13 cellular contexts compared by ENCODE assay signal in the genomic region with DNA sequence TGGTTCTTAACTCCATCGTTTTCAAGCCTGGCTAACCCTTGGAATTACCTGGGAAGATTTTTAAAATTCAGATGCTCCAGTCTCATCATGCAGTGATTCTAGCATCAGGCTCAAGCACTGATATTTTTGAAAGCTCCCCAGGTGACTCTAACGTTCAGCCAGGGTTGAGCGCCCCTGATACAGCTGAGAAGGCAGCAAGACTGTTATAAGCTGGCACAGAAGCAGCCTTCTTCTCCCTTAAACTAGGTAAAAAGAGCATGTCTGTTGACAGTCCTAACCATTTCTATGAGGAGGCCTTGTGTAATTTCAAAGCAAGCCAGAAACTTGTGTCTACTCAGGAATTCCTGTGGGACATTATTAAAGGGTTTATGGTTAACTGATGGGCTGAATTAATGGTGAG.
DNase-seq lines count a peak whose midpoint lies in the region; ATAC-seq and TF ChIP-seq lines count a peak whose summit lies in the region.
"Had no signal": no experiment of that assay in that cellular context is flagged by ENCODE, and none has a peak within 500 bp of the region (broad histone marks: within the 10 kb centered on the region; RNA-seq: fewer than 3 reads in every experiment).

No MANE protein-coding gene starts in this region.

- no peak for TF ChIP-seq CTCF in DOHH2 (IDR thresholded peaks at IDR 0.05; ENCODE audit: low read depth, low read length, poor library complexity, severe bottlenecking)
- TF ChIP-seq CTCF in OCI-LY7 (conservative IDR thresholded peaks at IDR 0.05; ENCODE audit: low read length): no peak
- TF ChIP-seq CTCF in mesothelial cell of epicardium (IDR thresholded peaks at IDR 0.05; ENCODE audit: unreplicated experiment): no peak

- H4K20me1 ChIP-seq in DOHH2 (ENCODE audit: control insufficient read depth, insufficient read depth, low read depth, low read length) (no peaks in the 10 kb centered on the region), OCI-LY7 (ENCODE audit: insufficient read depth, low read length) (no peaks in the 10 kb centered on the region)

- POLR2A ChIA-PET in OCI-LY7 (lab: Charles Lee): interaction anchor here (0.6 to 1.6 kb wide), 2 partner anchors 15 to 63 kb away, joined by 3 to 4 read pairs; no protein-coding TSS in a partner anchor

- no TSS peak for BruUV-seq in OCI-LY7 (replicated peaks; lab: Mats Ljungman, UMichigan)

- H3K9me2 ChIP-seq in DOHH2 (replicated peaks; ENCODE audit: control insufficient read depth, low read length): no peaks in the 10 kb centered on the region
- H3K9me2 ChIP-seq in OCI-LY7 (ENCODE audit: insufficient read depth, low read length): no peaks in the 10 kb centered on the region

- H3K27ac ChIP-seq in DOHH2 (ENCODE audit: low read depth, low read length) (peak overlapping the region; percentile 24; the same call in 1 of the 2 replicates), OCI-LY7 (ENCODE audit: low read depth, low read length, poor library complexity, severe bottlenecking) (no peak overlapping the region)
- H3K27ac ChIP-seq: HL-60 had no signal

- no peaks in the 10 kb centered on the region for H3K9me3 ChIP-seq in DOHH2 (ENCODE audit: control insufficient read depth, insufficient read depth, low read length)
- no peaks in the 10 kb centered on the region for H3K9me3 ChIP-seq in OCI-LY7 (ENCODE audit: low read length)

- H3K4me1 Mint-ChIP-seq in mesothelial cell of epicardium: peaks cover 12% of the 10 kb centered on the region
- no peaks in the 10 kb centered on the region for H3K4me1 Mint-ChIP-seq in activated T-cell treated with anti-CD3 and anti-CD28 coated beads, Interleukin-2, amount 50 U/mL, for 24 hours (ENCODE audit: low read depth)

- H3K27ac Mint-ChIP-seq in mesothelial cell of epicardium: peak overlapping the region; percentile 32
- H3K27ac Mint-ChIP-seq in activated T-cell treated with anti-CD3 and anti-CD28 coated beads, Interleukin-2, amount 50 U/mL, for 24 hours: no peak overlapping the region
- H3K27ac Mint-ChIP-seq: CD8-positive, alpha-beta T cell had no signal

- no peak overlapping the region for H3K4me2 ChIP-seq in DOHH2 (ENCODE audit: low read length)
- no peak overlapping the region for H3K4me2 ChIP-seq in OCI-LY7 (ENCODE audit: low read length)

- intact Hi-C loops in OCI-LY7 (cut with micrococcal nuclease; ENCODE audit: unreplicated experiment) (no loop called here), left colon (cut with DNase I, micrococcal nuclease) (no loop called here)

- peaks cover 4% of the 10 kb centered on the region for H3K9me3 Mint-ChIP-seq in mesothelial cell of epicardium
- no peaks in the 10 kb centered on the region for H3K9me3 Mint-ChIP-seq in activated T-cell treated with anti-CD3 and anti-CD28 coated beads, Interleukin-2, amount 50 U/mL, for 24 hours
- H3K9me3 Mint-ChIP-seq: CD8-positive, alpha-beta T cell had no signal

- H3K36me3 Mint-ChIP-seq in mesothelial cell of epicardium: no peaks in the 10 kb centered on the region
- H3K36me3 Mint-ChIP-seq in activated T-cell treated with anti-CD3 and anti-CD28 coated beads, Interleukin-2, amount 50 U/mL, for 24 hours (ENCODE audit: low read depth): no peaks in the 10 kb centered on the region
- H3K36me3 Mint-ChIP-seq: CD14-positive monocyte; CD8-positive, alpha-beta T cell had no signal

- H3K4me1 ChIP-seq in DOHH2 (ENCODE audit: control insufficient read depth, low read length): no peaks in the 10 kb centered on the region
- no peaks in the 10 kb centered on the region for H3K4me1 ChIP-seq in OCI-LY7 (ENCODE audit: insufficient read depth, low read length, poor library complexity, severe bottlenecking)

- H3F3A ChIP-seq in DOHH2 (ENCODE audit: control insufficient read depth, insufficient read depth): no peaks in the 10 kb centered on the region

- H3K79me2 ChIP-seq in DOHH2 (ENCODE audit: control insufficient read depth, low read length) (no peaks in the 10 kb centered on the region), OCI-LY7 (ENCODE audit: insufficient read depth, low read depth, low read length) (no peaks in the 10 kb centered on the region)

- 0 out of 2 replicates have a peak, but pooled peaks cover 4% of the 10 kb centered on the region for H3K27me3 ChIP-seq in DOHH2 (ENCODE audit: control insufficient read depth, low read length)

- no peaks in the 10 kb centered on the region for H3K27me3 Mint-ChIP-seq in mesothelial cell of epicardium (ENCODE audit: low read depth)
- no peaks in the 10 kb centered on the region for H3K27me3 Mint-ChIP-seq in activated T-cell treated with anti-CD3 and anti-CD28 coated beads, Interleukin-2, amount 50 U/mL, for 24 hours

- ATAC-seq in left colon: no peak
- ATAC-seq: CD8-positive, alpha-beta T cell; GM12878 had no signal

- CTCF ChIA-PET in OCI-LY7 (lab: Charles Lee; ENCODE audit: unreplicated experiment): no interaction called here

- no peaks in the 10 kb centered on the region for H3K36me3 ChIP-seq in DOHH2 (ENCODE audit: control insufficient read depth, low read length)
- no peaks in the 10 kb centered on the region for H3K36me3 ChIP-seq in OCI-LY7 (ENCODE audit: insufficient read depth, low read length)

- no peak overlapping the region for H3K4me3 ChIP-seq in DOHH2 (ENCODE audit: low read length)
- H3K4me3 ChIP-seq in OCI-LY7 (ENCODE audit: low read depth, low read length, poor library complexity, severe bottlenecking): no peak overlapping the region
- H3K4me3 ChIP-seq: GM12878 had no signal

- H3K4me3 Mint-ChIP-seq in mesothelial cell of epicardium: no peak overlapping the region
- no peak overlapping the region for H3K4me3 Mint-ChIP-seq in activated T-cell treated with anti-CD3 and anti-CD28 coated beads, Interleukin-2, amount 50 U/mL, for 24 hours
- H3K4me3 Mint-ChIP-seq: CD14-positive monocyte; CD8-positive, alpha-beta T cell had no signal

- H2AFZ ChIP-seq in OCI-LY7 (ENCODE audit: low read length): no peak overlapping the region

- peak; percentile 15 for DNase-seq in OCI-LY7 (ENCODE audit: low spot score)
- no peak for DNase-seq in mesothelial cell of epicardium (ENCODE audit: low spot score in 2 of 2, unreplicated experiment in 2 of 2)
- DNase-seq in activated T-cell treated with anti-CD3 and anti-CD28 coated beads, Interleukin-2, amount 50 U/mL, for 24 hours: no peak
- DNase-seq in AML-193 (lab: John Stamatoyannopoulos, UW): no peak
- no peak for DNase-seq in left colon
- no peak for DNase-seq in DMS 273 treated with DMSO at 0.1 percent for 48 hours (lab: John Stamatoyannopoulos, UW)
- DNase-seq: CD8-positive, alpha-beta T cell; COR-L47; HCEC 1CT had no signal
